7 cellular contexts compared by ENCODE assay signal in genomic region chr12:92138626-92139025, GRCh38. TPM values are rescaled to one million over a fixed set of nuclear protein-coding genes. Genes with fewer than 3 reads are reported as not detected.
DNase-seq lines count a peak whose midpoint lies in the region; ATAC-seq and TF ChIP-seq lines count a peak whose summit lies in the region.

No MANE protein-coding gene starts in this region.

- intact Hi-C loops in activated CD4-positive, alpha-beta memory T cell treated with anti-CD3 and anti-CD28 coated beads for 36 hours (cut with micrococcal nuclease), result loop anchor here (5.0 kb wide), 1 partner anchor 419 kb away; no protein-coding TSS in a partner anchor
- intact Hi-C loops in spleen (cut with DNase I; ENCODE audit: low total_unique reads), result loop anchor here (10.0 kb wide), 2 partner anchors 104 to 564 kb away; no protein-coding TSS in a partner anchor

- H3K4me1 Mint-ChIP-seq in GM23338, result peaks cover 82% of the 10 kb centered on the region
- peaks cover 53% of the 10 kb centered on the region for H3K4me1 Mint-ChIP-seq in activated CD4-positive, alpha-beta memory T cell treated with anti-CD3 and anti-CD28 coated beads for 36 hours (ENCODE audit: low read depth)

- peaks cover 77% of the 10 kb centered on the region for H3K4me1 ChIP-seq in GM23338 (ENCODE audit: insufficient read depth)
- H3K4me1 ChIP-seq in iPS-20b (ENCODE audit: insufficient read depth, low read length), result peaks cover 66% of the 10 kb centered on the region; the same call in 1 of the 2 replicates
- peaks cover 31 to 76% (median 58%) of the 10 kb centered on the region in 6 donors for H3K4me1 ChIP-seq in spleen

- CTCF ChIA-PET in activated CD4-positive, alpha-beta memory T cell treated with anti-CD3 and anti-CD28 coated beads for 36 hours (lab: Charles Lee), result interaction anchor here (1.6 to 1.9 kb wide), 2 partner anchors 72 to 327 kb away, joined by 6 to 10 read pairs; no protein-coding TSS in a partner anchor

- peaks cover 100% of the 10 kb centered on the region for H3K79me2 ChIP-seq in GM23338 (replicated peaks; ENCODE audit: insufficient read depth)

- no peak overlapping the region for H3K27ac Mint-ChIP-seq in GM23338
- H3K27ac Mint-ChIP-seq in activated CD4-positive, alpha-beta memory T cell treated with anti-CD3 and anti-CD28 coated beads for 36 hours, result peak overlapping the region; percentile 91

- no peaks in the 10 kb centered on the region for H3K27me3 Mint-ChIP-seq in GM23338 (ENCODE audit: insufficient read depth, low read depth, poor library complexity)
- H3K27me3 Mint-ChIP-seq in activated CD4-positive, alpha-beta memory T cell treated with anti-CD3 and anti-CD28 coated beads for 36 hours, result no peaks in the 10 kb centered on the region

- no peaks in the 10 kb centered on the region for H3K9me2 ChIP-seq in GM23338 (ENCODE audit: insufficient read depth)

- peaks cover 10% of the 10 kb centered on the region; the same call in 1 of the 2 replicates for H3K36me3 ChIP-seq in GM23338 (ENCODE audit: insufficient read depth)
- peaks cover 44% of the 10 kb centered on the region for H3K36me3 ChIP-seq in iPS-20b (ENCODE audit: insufficient read depth, low read depth, low read length)
- H3K36me3 ChIP-seq in spleen, result peaks cover 0 to 66% (median 19%) of the 10 kb centered on the region in 6 donors

- H3K4me3 ChIP-seq in GM23338 (peak overlapping the region; percentile 78), iPS-20b (ENCODE audit: low read length) (peak overlapping the region; percentile 95), spleen (peak overlapping the region; percentile 14 to 90 (median 77))

- H3K27me3 ChIP-seq in GM23338 (ENCODE audit: insufficient read depth) (no peaks in the 10 kb centered on the region), iPS-20b (ENCODE audit: insufficient read depth, low read length) (no peaks in the 10 kb centered on the region), spleen (replicated peaks in 1 of 7) (no peaks in the 10 kb centered on the region)

- TF ChIP-seq CTCF in GM23338 (conservative IDR thresholded peaks at IDR 0.05; ENCODE audit: low read depth in 2 of 2) (no peak), spleen (IDR thresholded peaks at IDR 0.05 in 8 of 11, conservative IDR thresholded peaks at IDR 0.05 in 3 of 11) (no peak)

- H3K4me3 Mint-ChIP-seq in GM23338, result no peak overlapping the region
- H3K4me3 Mint-ChIP-seq in activated CD4-positive, alpha-beta memory T cell treated with anti-CD3 and anti-CD28 coated beads for 36 hours, result peak overlapping the region; percentile 100

- 0 out of 2 replicates have a peak overlapping the region, but pooled peaks have one; percentile 3 for H3K9ac ChIP-seq in iPS-20b (ENCODE audit: low read depth, low read length)

- POLR2A ChIA-PET in activated CD4-positive, alpha-beta memory T cell treated with anti-CD3 and anti-CD28 coated beads for 36 hours (lab: Charles Lee), result interaction anchor here (1.1 to 2.4 kb wide), 3 partner anchors 261 to 415 kb away, joined by 3 to 10 read pairs (median 8); no protein-coding TSS in a partner anchor

- H3K9me3 ChIP-seq in iPS-20b (ENCODE audit: insufficient read depth, low read depth, low read length) (no peaks in the 10 kb centered on the region), spleen (no peaks in the 10 kb centered on the region)

- H3K4me2 ChIP-seq in GM23338, result peak overlapping the region; percentile 89

- H4K20me1 ChIP-seq in GM23338 (replicated peaks; ENCODE audit: insufficient read depth), result peaks cover 9% of the 10 kb centered on the region; the same call in 1 of the 2 replicates

- H3F3A ChIP-seq in GM23338 (replicated peaks; ENCODE audit: low read depth), result no peaks in the 10 kb centered on the region

- H3K36me3 Mint-ChIP-seq in GM23338 (ENCODE audit: low read depth), result peaks cover 24% of the 10 kb centered on the region
- peaks cover 80% of the 10 kb centered on the region for H3K36me3 Mint-ChIP-seq in activated CD4-positive, alpha-beta memory T cell treated with anti-CD3 and anti-CD28 coated beads for 36 hours

- TF ChIP-seq POLR2A in spleen (IDR thresholded peaks at IDR 0.05), result no peak

- no peak overlapping the region for H2AFZ ChIP-seq in GM23338

- no peak overlapping the region for H3K27ac ChIP-seq in GM23338 (ENCODE audit: low read depth)
- H3K27ac ChIP-seq in iPS-20b (ENCODE audit: low read length), result no peak overlapping the region
- peak overlapping the region; percentile 97 to 100 (median 100) for H3K27ac ChIP-seq in spleen

- ATAC-seq in GM23338, result no peak
- ATAC-seq in GM18907 (IDR thresholded peaks at IDR 0.05; ENCODE audit: unreplicated experiment), result no peak
- no peak for ATAC-seq in HG02678 (IDR thresholded peaks at IDR 0.05; ENCODE audit: unreplicated experiment)

- H3K9me3 Mint-ChIP-seq in GM23338, result no peaks in the 10 kb centered on the region
- H3K9me3 Mint-ChIP-seq in activated CD4-positive, alpha-beta memory T cell treated with anti-CD3 and anti-CD28 coated beads for 36 hours, result no peaks in the 10 kb centered on the region

- DNase-seq in GM23338 (ENCODE audit: low spot score), result no peak
- DNase-seq in activated CD4-positive, alpha-beta memory T cell treated with anti-CD3 and anti-CD28 coated beads for 36 hours, result no peak
- DNase-seq in spleen, result no peak
- no peak for DNase-seq in NCI-H1930 (lab: John Stamatoyannopoulos, UW)

TF ChIP-seq in GM23338, 12 proteins besides CTCF, POLR2A, EP300 and RAD21 (continues in another document):
- TF ChIP-seq STAT1 (IDR thresholded peaks at IDR 0.05; ENCODE audit: unreplicated experiment) (no peak), ETS1 (IDR thresholded peaks at IDR 0.05) (no peak)

RNA-seq across cellular contexts. Expression of gene BTG1, which starts 7.0 kb away (rescaled TPM):
- 15.5 and 16.0 TPM in 2 replicates for total RNA-seq in GM23338 (2014; rRNA removed; shearing (Covaris generic))
- 26.8 and 36.2 TPM in 2 replicates for polyA plus RNA-seq in GM23338 (2016; fragmentation: Nextera tagmentation; extraction: Ambion mirVana)
- total RNA-seq in activated CD4-positive, alpha-beta memory T cell treated with anti-CD3 and anti-CD28 coated beads for 36 hours, result 100 to 1,000 TPM; 137 to 144 TPM
- 100 to 1,000 TPM; 171 to 358 (median 256) TPM for total RNA-seq in spleen
- 100 to 1,000 TPM; 122 to 228 (median 132) TPM for polyA plus RNA-seq in spleen

Comparison
In these comparisons a context has a peak if more than half of its experiments do, and no peak if none do; other contexts are left out.
1. H3K27ac ChIP-seq: peak in spleen (8 of 8); none in GM23338 (single experiment) and iPS-20b (single experiment).
2. Peak in every context shown above with its lines, with median percentiles within 50 percentile points of each other: H3K4me3 ChIP-seq.